In genomic region chr18:71665131-71665530, GRCh38 we compare ENCODE assay signal across 17 cellular contexts.
"Had no signal": no experiment of that assay in that cellular context is flagged by ENCODE, and none has a peak within 500 bp of the region (broad histone marks: within the 10 kb centered on the region; RNA-seq: fewer than 3 reads in every experiment).

No MANE protein-coding gene starts in this region.

- H3K36me3 ChIP-seq: lower lobe of right lung, neutrophil, spleen had no signal

- DNase-seq: activated CD4-positive, alpha-beta T cell treated with anti-CD3 and anti-CD28 coated beads for 48 hours; activated naive CD4-positive, alpha-beta T cell treated with Interleukin-2 at 50 U/mL for 16 hours; activated naive CD8-positive, alpha-beta T cell treated with anti-CD3 and anti-CD28 coated beads, Interleukin-2, amount 50 U/mL, for 24 hours; body of pancreas; central memory CD4-positive, alpha-beta T cell; cortex of kidney; effector memory CD4-positive, alpha-beta T cell; erythroblast; lower lobe of right lung; naive thymus-derived CD4-positive, alpha-beta T cell; spleen; stimulated activated CD4-positive, alpha-beta T cell treated with anti-CD3 and anti-CD28 coated beads, Interleukin-1b, Interleukin-23, amount 100 ng/mL, for 48 hours; stimulated activated naive B cell treated with anti-CD40 and anti-IgM and Interleukin-4, amounts not matched to agents 10 μg/mL and 1 μg/mL and 100 μg/mL, for 72 hours; T-cell; trophoblast cell had no signal

- H3K27me3 ChIP-seq: body of pancreas, neutrophil, spleen had no signal

- H3K4me3 ChIP-seq: body of pancreas, lower lobe of right lung, spleen had no signal

- H3K9me3 ChIP-seq: body of pancreas, lower lobe of right lung, neutrophil had no signal

- H3K27ac ChIP-seq: body of pancreas, lower lobe of right lung, neutrophil, spleen had no signal

- ATAC-seq: activated naive CD8-positive, alpha-beta T cell treated with anti-CD3 and anti-CD28 coated beads, Interleukin-2, amount 50 U/mL, for 24 hours; body of pancreas; lower lobe of right lung; naive thymus-derived CD4-positive, alpha-beta T cell; sciatic nerve; stimulated activated naive B cell treated with anti-CD40 and anti-IgM and Interleukin-4, amounts not matched to agents 10 μg/mL and 1 μg/mL and 100 μg/mL, for 72 hours; T-cell had no signal

- H3K4me1 ChIP-seq: body of pancreas, lower lobe of right lung, spleen had no signal
